21 cellular contexts compared by ENCODE assay signal in genomic region chr9:116547729-116548426, GRCh38.
A peak's percentile ranks its signal among the peaks of the same experiment; 100 is the strongest.
DNase-seq lines count a peak whose midpoint lies in the region; ATAC-seq, FAIRE-seq and TF ChIP-seq lines count a peak whose summit lies in the region.
"Had no signal": no experiment of that assay in that cellular context is flagged by ENCODE, and none has a peak within 500 bp of the region (broad histone marks: within the 10 kb centered on the region; RNA-seq: fewer than 3 reads in every experiment).

No MANE protein-coding gene starts in this region.

- H3K36me3 ChIP-seq in osteoblast (ENCODE audit: insufficient read depth, low read length) (no peaks in the 10 kb centered on the region), aorta (ENCODE audit: control insufficient read depth in 1 of 2, insufficient read depth in 2 of 2, low read length in 1 of 2) (no peaks in the 10 kb centered on the region), lower lobe of right lung (no peaks in the 10 kb centered on the region)
- H3K36me3 ChIP-seq: heart right ventricle, spleen, suprapubic skin had no signal

- H3K4me1 ChIP-seq in osteoblast (ENCODE audit: insufficient read depth, low read length) (peaks cover 70% of the 10 kb centered on the region), aorta (ENCODE audit: control insufficient read depth in 1 of 2, insufficient read depth in 2 of 2, low read length in 2 of 2) (peaks cover 0 to 2% of the 10 kb centered on the region in 2 donors), lower lobe of right lung (peaks cover 21% of the 10 kb centered on the region)

- H3K4me2 ChIP-seq in osteoblast (ENCODE audit: insufficient read depth, low read length) = no peak overlapping the region

- H3K9me3 ChIP-seq in osteoblast (ENCODE audit: low read depth, low read length) (no peaks in the 10 kb centered on the region), aorta (ENCODE audit: control insufficient read depth, low read length) (no peaks in the 10 kb centered on the region), lower lobe of right lung (no peaks in the 10 kb centered on the region)
- H3K9me3 ChIP-seq: heart right ventricle, spleen, suprapubic skin had no signal

- WGBS in aorta, 2 donors = 45 to 69% methylated on average over 11 of the region's 11 CpGs

- peak; percentile 9 for DNase-seq in COLO668 (lab: John Stamatoyannopoulos, UW; ENCODE audit: unreplicated experiment)
- peak; percentile 59 for DNase-seq in RCC 7860 (ENCODE audit: low spot score)
- DNase-seq in head of caudate nucleus = peak in 41 of 42 donors; percentile 25 to 86 (median 61)
- peak; percentile 19 for DNase-seq in osteoblast (ENCODE audit: insufficient read length, low spot score, missing footprints)
- DNase-seq in GM10266 (ENCODE audit: extremely low spot score) = no peak
- DNase-seq in NCI-H1105 (lab: John Stamatoyannopoulos, UW) = no peak
- DNase-seq in aorta = no peak
- DNase-seq in lower lobe of right lung = no peak
- DNase-seq: activated CD4-positive, alpha-beta memory T cell treated with anti-CD3 and anti-CD28 coated beads, Interleukin-2, amount 10 ng/mL, durations not matched to agents 7 days and 5 days; activated naive CD4-positive, alpha-beta T cell treated with anti-CD3 and anti-CD28 coated beads, Interleukin-2, amount 10 ng/mL, durations not matched to agents 7 days and 5 days; activated T-cell treated with anti-CD3 and anti-CD28 coated beads, Interleukin-2, amount 50 U/mL, for 1 hour; CD4-positive, alpha-beta T cell; endodermal cell; heart right ventricle; NCI-H1930; NCI-H446 treated with DMSO at 0.1 percent for 48 hours; spleen had no signal

- H3K4me3 ChIP-seq in osteoblast (ENCODE audit: insufficient read depth, low read length) = no peak overlapping the region
- no peak overlapping the region for H3K4me3 ChIP-seq in aorta (ENCODE audit: low read length in 2 of 2)
- H3K4me3 ChIP-seq in lower lobe of right lung = no peak overlapping the region
- H3K4me3 ChIP-seq: heart right ventricle, K562, spleen, suprapubic skin had no signal

- intact Hi-C loops in head of caudate nucleus (cut with DNase I) = no loop called here
- intact Hi-C loops in aorta (cut with DNase I) = no loop called here
- intact Hi-C loops in lower lobe of right lung (cut with DNase I) = no loop called here

- no peaks in the 10 kb centered on the region for H4K20me1 ChIP-seq in osteoblast (ENCODE audit: insufficient read depth, low read length)

- TF ChIP-seq CTCF in osteoblast (IDR thresholded peaks at IDR 0.05; ENCODE audit: extremely low read depth, low read depth, low read length) = no peak
- TF ChIP-seq CTCF in GM10266 (IDR thresholded peaks at IDR 0.05; ENCODE audit: control insufficient read depth, insufficient read depth, low read depth, missing control alignments) = no peak
- TF ChIP-seq CTCF in lower lobe of right lung (IDR thresholded peaks at IDR 0.05) = no peak

- no peak overlapping the region for H2AFZ ChIP-seq in osteoblast (ENCODE audit: low read length)

- ATAC-seq in aorta (ENCODE audit: low FRiP score) (no peak), lower lobe of right lung (no peak)
- ATAC-seq: heart right ventricle, K562, Right ventricle myocardium inferior had no signal

- H3K27me3 ChIP-seq in osteoblast (ENCODE audit: insufficient read depth, low read length) (no peaks in the 10 kb centered on the region), aorta (ENCODE audit: control insufficient read depth in 1 of 2, insufficient read depth in 2 of 2, low read length in 1 of 2) (no peaks in the 10 kb centered on the region), lower lobe of right lung (ENCODE audit: low read depth) (no peaks in the 10 kb centered on the region)
- H3K27me3 ChIP-seq: heart right ventricle, spleen, suprapubic skin had no signal

- H3K27ac ChIP-seq in osteoblast (ENCODE audit: low read depth, low read length) = peak overlapping the region; percentile 81
- no peak overlapping the region for H3K27ac ChIP-seq in aorta (ENCODE audit: low read depth in 1 of 2, low read length in 2 of 2)
- H3K27ac ChIP-seq in lower lobe of right lung = no peak overlapping the region
- H3K27ac ChIP-seq: spleen, suprapubic skin, VCaP had no signal

- H3K79me2 ChIP-seq in osteoblast (ENCODE audit: insufficient read depth, low read length) = no peaks in the 10 kb centered on the region

- FAIRE-seq in RCC 7860 (lab: Jason Lieb, UNC) = peak; percentile 46
- FAIRE-seq: K562 had no signal

Comparison
In these comparisons a context has a peak if more than half of its experiments do, and no peak if none do; other contexts are left out.
1. DNase-seq: peak in COLO668 (single experiment), RCC 7860 (single experiment), head of caudate nucleus (41 of 42) and osteoblast (single experiment); none in GM10266 (single experiment), NCI-H1105 (single experiment), aorta (0 of 2) and lower lobe of right lung (single experiment).